In the genomic region with DNA sequence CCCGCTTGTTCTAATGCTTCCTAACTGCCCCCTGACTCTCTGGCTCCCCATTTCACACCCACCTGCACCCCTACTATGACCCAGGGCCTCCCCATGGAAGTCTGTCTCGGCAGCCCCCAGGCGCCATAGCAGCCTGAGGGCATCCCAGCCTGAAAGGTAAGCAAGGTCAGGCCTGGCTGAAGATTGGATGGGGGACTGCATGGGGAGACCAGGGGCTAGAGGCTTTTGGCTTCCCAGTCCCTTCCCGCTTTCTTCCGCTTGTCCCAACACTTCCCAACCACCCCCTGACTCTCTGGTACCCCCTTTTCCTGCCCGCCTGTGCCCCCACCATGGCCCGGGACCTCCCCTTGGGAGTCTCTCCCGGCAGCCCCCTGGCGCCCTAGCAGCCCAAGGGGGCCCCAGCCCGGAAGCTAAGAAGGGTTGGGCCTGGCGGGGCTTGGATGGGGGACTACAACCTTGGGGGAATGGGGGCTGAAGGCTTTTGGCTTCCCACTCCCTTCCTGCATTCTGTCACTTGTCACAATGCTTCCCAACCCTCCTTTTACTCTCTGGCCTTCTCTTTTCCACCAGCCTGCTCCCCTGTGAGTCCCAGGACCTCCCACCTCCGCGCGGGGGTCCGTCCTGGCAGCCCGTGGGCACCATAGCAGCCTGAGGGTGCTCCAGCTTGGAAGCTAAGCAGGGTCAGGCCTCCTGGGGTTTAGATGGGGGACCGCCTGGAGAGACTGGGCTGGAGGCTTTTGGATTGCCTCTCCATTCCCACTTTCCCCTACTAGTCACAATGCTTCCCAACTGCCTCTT, we compare ENCODE assay signal across 23 cellular contexts.
"Had no signal": no experiment of that assay in that cellular context is flagged by ENCODE, and none has a peak within 500 bp of the region (broad histone marks: within the 10 kb centered on the region; RNA-seq: fewer than 3 reads in every experiment).

No MANE protein-coding gene starts in this region.

- H3K4me1 ChIP-seq: SJCRH30 had no signal

- H3K9me3 ChIP-seq: MG63, SJCRH30 had no signal

- H3K4me3 ChIP-seq: MG63, SJCRH30 had no signal

- DNase-seq: IMR-90, Karpas-422, KG1, MG63, NCI-H1092, NCI-H1105 treated with DMSO at 0.1 percent for 48 hours, NCI-H1417 treated with DMSO at 0.1 percent for 48 hours, NCI-H146, NCI-H1694 treated with DMSO at 0.1 percent for 48 hours, NCI-H1930, NCI-H2081, NCI-H2107, NCI-H2227 treated with DMSO at 0.1 percent for 48 hours, NCI-H446, NCI-H510A, NCI-H524 treated with DMSO at 0.1 percent for 48 hours, NCI-H69, NCI-H774, SHP77 treated with DMSO at 0.1 percent for 48 hours, SJCRH30 had no signal

- H3K27ac ChIP-seq: RWPE1, SJCRH30 had no signal

- ATAC-seq: HepG2, SK-N-SH treated with all-trans-retinoic acid at 6 μM for 48 hours had no signal

- H3K36me3 ChIP-seq: MG63, SJCRH30 had no signal

- H3K27me3 ChIP-seq: MG63, SJCRH30 had no signal
